In genomic region chr10:96342402-96342801, GRCh38 we compare ENCODE assay signal across 31 cellular contexts. TPM values are rescaled to one million over a fixed set of nuclear protein-coding genes. Genes with fewer than 3 reads are reported as not detected.
DNase-seq lines count a peak whose midpoint lies in the region; ATAC-seq, FAIRE-seq and TF ChIP-seq lines count a peak whose summit lies in the region.
"Had no signal": no experiment of that assay in that cellular context is flagged by ENCODE, and none has a peak within 500 bp of the region (broad histone marks: within the 10 kb centered on the region; RNA-seq: fewer than 3 reads in every experiment).

No MANE protein-coding gene starts in this region.

- H3K4me1 Mint-ChIP-seq in activated T-cell treated with anti-CD3 and anti-CD28 coated beads, Interleukin-2, amount 50 U/mL, for 72 hours (ENCODE audit: low read depth) = peaks cover 24% of the 10 kb centered on the region
- no peaks in the 10 kb centered on the region for H3K4me1 Mint-ChIP-seq in activated naive CD4-positive, alpha-beta T cell treated with anti-CD3 and anti-CD28 coated beads, Interleukin-2, amount 10 ng/mL, durations not matched to agents 7 days and 5 days
- H3K4me1 Mint-ChIP-seq: CD4-positive, alpha-beta memory T cell; CD8-positive, alpha-beta memory T cell had no signal

- H3K4me1 ChIP-seq in A549 = no peaks in the 10 kb centered on the region
- H3K4me1 ChIP-seq: BE2C had no signal

- peaks cover 5 to 7% of the 10 kb centered on the region in 2 donors for H3K9me3 Mint-ChIP-seq in activated T-cell treated with anti-CD3 and anti-CD28 coated beads, Interleukin-2, amount 50 U/mL, for 72 hours
- H3K9me3 Mint-ChIP-seq in activated naive CD4-positive, alpha-beta T cell treated with anti-CD3 and anti-CD28 coated beads, Interleukin-2, amount 10 ng/mL, durations not matched to agents 7 days and 5 days = peaks cover 5% of the 10 kb centered on the region

- no peak for TF ChIP-seq CTCF in A549 (IDR thresholded peaks at IDR 0.05)

- peaks cover 12% of the 10 kb centered on the region for H3K27me3 Mint-ChIP-seq in activated T-cell treated with anti-CD3 and anti-CD28 coated beads, Interleukin-2, amount 50 U/mL, for 72 hours (ENCODE audit: low read depth)
- peaks cover 20% of the 10 kb centered on the region for H3K27me3 Mint-ChIP-seq in activated naive CD4-positive, alpha-beta T cell treated with anti-CD3 and anti-CD28 coated beads, Interleukin-2, amount 10 ng/mL, durations not matched to agents 7 days and 5 days

- peaks cover 5 to 11% of the 10 kb centered on the region in 2 donors for H3K36me3 Mint-ChIP-seq in activated T-cell treated with anti-CD3 and anti-CD28 coated beads, Interleukin-2, amount 50 U/mL, for 72 hours (ENCODE audit: insufficient read depth in 2 of 2)
- no peaks in the 10 kb centered on the region for H3K36me3 Mint-ChIP-seq in activated naive CD4-positive, alpha-beta T cell treated with anti-CD3 and anti-CD28 coated beads, Interleukin-2, amount 10 ng/mL, durations not matched to agents 7 days and 5 days
- H3K36me3 Mint-ChIP-seq: CD14-positive monocyte had no signal

- H3K27ac ChIP-seq in A549 (no peak overlapping the region), substantia nigra (ENCODE audit: low read depth, low read length, poor library complexity, severe bottlenecking) (peak overlapping the region; percentile 7)
- H3K27ac ChIP-seq: 22Rv1, BLaER1 had no signal

- H3K4me3 Mint-ChIP-seq in activated T-cell treated with anti-CD3 and anti-CD28 coated beads, Interleukin-2, amount 50 U/mL, for 72 hours = no peak overlapping the region
- no peak overlapping the region for H3K4me3 Mint-ChIP-seq in activated naive CD4-positive, alpha-beta T cell treated with anti-CD3 and anti-CD28 coated beads, Interleukin-2, amount 10 ng/mL, durations not matched to agents 7 days and 5 days
- H3K4me3 Mint-ChIP-seq: CD14-positive monocyte; CD4-positive, alpha-beta memory T cell; CD4-positive, CD25-positive, alpha-beta regulatory T cell; CD8-positive, alpha-beta memory T cell had no signal

- DNase-seq in activated T-cell treated with anti-CD3 and anti-CD28 coated beads, Interleukin-2, amount 50 U/mL, for 72 hours = no peak
- DNase-seq in activated T-cell treated with anti-CD3 and anti-CD28 coated beads for 4 hours (no peak), A549 (ENCODE audit: low read depth in 1 of 2, low spot score in 1 of 2) (no peak), left lobe of liver (ENCODE audit: low spot score) (no peak), substantia nigra (lab: John Stamatoyannopoulos, UW) (no peak)
- DNase-seq in activated naive CD4-positive, alpha-beta T cell treated with anti-CD3 and anti-CD28 coated beads, Interleukin-2, amount 10 ng/mL, durations not matched to agents 7 days and 5 days = no peak
- DNase-seq: ACHN; BE2C; C1 segment of cervical spinal cord; CD4-positive, alpha-beta memory T cell; CD4-positive, CD25-positive, alpha-beta regulatory T cell; CD8-positive, alpha-beta memory T cell; COR-L47; DMS 273 treated with DMSO at 0.1 percent for 48 hours; DMS153; DMS53; DMS79; DND-41; EL; GDM1 had no signal

- H3K4me3 ChIP-seq in A549 = no peak overlapping the region
- H3K4me3 ChIP-seq: BLaER1, GM12878 had no signal

- H3K9me3 ChIP-seq in A549 = peaks cover 20% of the 10 kb centered on the region; the same call in 2 of the 3 replicates
- H3K9me3 ChIP-seq: BE2C had no signal

- WGBS in A549 (ENCODE audit: missing lambda C conversion rate) = 30% methylated on average over 4 of the region's 4 CpGs

- TF ChIP-seq EP300 in A549 (IDR thresholded peaks at IDR 0.05) = no peak

- POLR2A ChIA-PET in A549 (lab: Yijun Ruan, JAX) = no interaction called here

- H3K4me2 ChIP-seq in A549 = no peak overlapping the region
- H3K4me2 ChIP-seq: BLaER1 had no signal

- ATAC-seq in activated T-cell treated with anti-CD3 and anti-CD28 coated beads, Interleukin-2, amount 50 U/mL, for 72 hours (replicated peaks in 1 of 2) = no peak
- no peak for ATAC-seq in A549
- ATAC-seq in left lobe of liver = peak; percentile 51
- ATAC-seq in GM18868 (IDR thresholded peaks at IDR 0.05; ENCODE audit: unreplicated experiment) = no peak

- CTCF ChIA-PET in A549 (lab: Yijun Ruan, JAX) = interaction anchor here (0.6 kb wide), 1 partner anchor 193 kb away, joined by 3 read pairs; no protein-coding TSS in a partner anchor
- CTCF ChIA-PET in activated naive CD4-positive, alpha-beta T cell treated with anti-CD3 and anti-CD28 coated beads, Interleukin-2, amount 10 ng/mL, durations not matched to agents 7 days and 5 days (lab: Charles Lee) = interaction anchor here (5.4 kb wide), 1 partner anchor 113 kb away, joined by 45 read pairs; no protein-coding TSS in a partner anchor

- peak; percentile 23 for FAIRE-seq in A549 (lab: Jason Lieb, UNC)
- FAIRE-seq: GM12878, GM19239 had no signal

- no peak for TF ChIP-seq RAD21 in A549 (conservative IDR thresholded peaks at IDR 0.05 in 1 of 2, IDR thresholded peaks at IDR 0.05 in 1 of 2)

- TF ChIP-seq POLR2A in A549 (IDR thresholded peaks at IDR 0.05; ENCODE audit: low read length) = no peak

- H3K27ac Mint-ChIP-seq in activated T-cell treated with anti-CD3 and anti-CD28 coated beads, Interleukin-2, amount 50 U/mL, for 72 hours = peak overlapping the region; percentile 34
- no peak overlapping the region for H3K27ac Mint-ChIP-seq in activated naive CD4-positive, alpha-beta T cell treated with anti-CD3 and anti-CD28 coated beads, Interleukin-2, amount 10 ng/mL, durations not matched to agents 7 days and 5 days
- H3K27ac Mint-ChIP-seq: CD14-positive monocyte; CD4-positive, alpha-beta memory T cell; CD4-positive, CD25-positive, alpha-beta regulatory T cell; CD8-positive, alpha-beta memory T cell had no signal

TF ChIP-seq in A549, 52 proteins besides CTCF, POLR2A, EP300 and RAD21 (continues in another document):
- TF ChIP-seq ZFP36 (IDR thresholded peaks at IDR 0.05; ENCODE audit: borderline replicate concordance, partially characterized antibody) = no peak
- TF ChIP-seq HEYL (CRISPR knock-in tag; IDR thresholded peaks at IDR 0.05) = no peak
- TF ChIP-seq RNF2 (IDR thresholded peaks at IDR 0.05; ENCODE audit: borderline replicate concordance, low read depth) = no peak
- no peak for TF ChIP-seq ELK1 (IDR thresholded peaks at IDR 0.05; ENCODE audit: low read depth, low read length)
- TF ChIP-seq GATA3 (IDR thresholded peaks at IDR 0.05; ENCODE audit: borderline replicate concordance) = no peak
- TF ChIP-seq BHLHE40 (IDR thresholded peaks at IDR 0.05; ENCODE audit: low read depth, low read length) = no peak
- TF ChIP-seq BCL3 (IDR thresholded peaks at IDR 0.05) = no peak
- TF ChIP-seq PBX3 (IDR thresholded peaks at IDR 0.05) = no peak

RNA-seq across cellular contexts. Expression of gene OPALIN, which starts 16.4 kb away (rescaled TPM):
- total RNA-seq in activated T-cell treated with anti-CD3 and anti-CD28 coated beads, Interleukin-2, amount 50 U/mL, for 72 hours = not detected
- polyA plus RNA-seq in A549 (2011; rRNA removed) = not detected in 2 replicates
- polyA plus RNA-seq in A549 (2012; cell fraction: cytosol; rRNA removed) = not detected in 2 replicates
- not detected in 2 replicates for polyA plus RNA-seq in A549 (2012; cell fraction: nucleus; rRNA removed)
- polyA plus RNA-seq in A549 (2017; fragmentation: RNase III; extraction: RNeasy Plus Mini Kit Qiagen cat#74134 plus additional on column Dnase treatment) = not detected in 3 replicates
- not detected in 2 replicates for polyA minus RNA-seq in A549 (2011; rRNA and poly(A)+ RNA removed)
- not detected for total RNA-seq in left lobe of liver
- total RNA-seq: A172; A673; CD4-positive, alpha-beta memory T cell; CD4-positive, CD25-positive, alpha-beta regulatory T cell; CD8-positive, alpha-beta memory T cell; Daoy; G401; GM12878 had no signal
- polyA plus RNA-seq: AG04450; CD14-positive monocyte; CD4-positive, alpha-beta memory T cell; CD4-positive, CD25-positive, alpha-beta regulatory T cell; CD8-positive, alpha-beta memory T cell; GM12878 had no signal

RNA-seq across cellular contexts. Expression of gene DNTT, which starts 38.2 kb away (rescaled TPM):
- total RNA-seq in activated T-cell treated with anti-CD3 and anti-CD28 coated beads, Interleukin-2, amount 50 U/mL, for 72 hours = not detected
- polyA plus RNA-seq in A549 (2011; rRNA removed) = not detected in 2 replicates
- polyA plus RNA-seq in A549 (2012; cell fraction: cytosol; rRNA removed) = 0.03 TPM in 1 of 2 replicates, not detected in the other
- not detected in 2 replicates for polyA plus RNA-seq in A549 (2012; cell fraction: nucleus; rRNA removed)
- 0.04 TPM in 1 of 3 replicates, not detected in the others for polyA plus RNA-seq in A549 (2017; fragmentation: RNase III; extraction: RNeasy Plus Mini Kit Qiagen cat#74134 plus additional on column Dnase treatment)
- polyA minus RNA-seq in A549 (2011; rRNA and poly(A)+ RNA removed) = not detected in 2 replicates
- total RNA-seq in left lobe of liver = not detected
- total RNA-seq: A172; A673; CD4-positive, alpha-beta memory T cell; CD4-positive, CD25-positive, alpha-beta regulatory T cell; CD8-positive, alpha-beta memory T cell; Daoy; G401 had no signal
- polyA plus RNA-seq: AG04450; CD14-positive monocyte; CD4-positive, alpha-beta memory T cell; CD8-positive, alpha-beta memory T cell had no signal
